In genomic region chr9:135480071-135480941, GRCh38 we compare ENCODE assay signal across 8 cellular contexts. TPM values are rescaled to one million over a fixed set of nuclear protein-coding genes. Genes with fewer than 3 reads are reported as not detected.
DNase-seq lines count a peak whose midpoint lies in the region; ATAC-seq, FAIRE-seq and TF ChIP-seq lines count a peak whose summit lies in the region.

No MANE protein-coding gene starts in this region.

- no peaks in the 10 kb centered on the region for H3K36me3 Mint-ChIP-seq in CD4-positive, alpha-beta T cell (ENCODE audit: low read depth)
- H3K36me3 Mint-ChIP-seq in activated B cell treated with CpG ODN at 0.5 μM for 24 hours (ENCODE audit: low read depth), result peaks cover 5% of the 10 kb centered on the region

- H3K4me1 ChIP-seq in pancreas, result peaks cover 0 to 14% (median 6%) of the 10 kb centered on the region in 3 donors

- H3K4me3 Mint-ChIP-seq in CD4-positive, alpha-beta T cell, result no peak overlapping the region
- H3K4me3 Mint-ChIP-seq in activated B cell treated with CpG ODN at 0.5 μM for 24 hours, result peak overlapping the region; percentile 61

- H3K4me3 ChIP-seq in pancreas, result peak overlapping the region; percentile 77 to 89 (median 80)

- H3K27me3 ChIP-seq in CD4-positive, alpha-beta T cell (ENCODE audit: control insufficient read depth, insufficient read depth, low read length), result peaks cover 46% of the 10 kb centered on the region
- no peaks in the 10 kb centered on the region for H3K27me3 ChIP-seq in pancreas

- POLR2A ChIA-PET in CD4-positive, alpha-beta T cell (lab: Charles Lee), result interaction anchor here (0.6 to 1.4 kb wide), 3 partner anchors 11 to 24 kb away, joined by 3 read pairs; no protein-coding TSS in a partner anchor
- POLR2A ChIA-PET in activated B cell treated with CpG ODN at 0.5 μM for 24 hours (lab: Charles Lee), result no interaction called here

- DNase-seq in CD4-positive, alpha-beta T cell, result no peak
- DNase-seq in activated B cell treated with CpG ODN at 0.5 μM for 24 hours, result peak; percentile 31
- no peak for DNase-seq in Right ventricle myocardium superior
- peak; percentile 25 to 84 (median 48) for DNase-seq in pancreas
- DNase-seq in DMS153 (lab: John Stamatoyannopoulos, UW), result no peak
- no peak for DNase-seq in ureter (ENCODE audit: low spot score)

- no peak for FAIRE-seq in pancreas (lab: Jason Lieb, UNC)

- H3K36me3 ChIP-seq in pancreas, result peaks cover 0 to 18% (median 13%) of the 10 kb centered on the region in 3 donors

- CTCF ChIA-PET in CD4-positive, alpha-beta T cell (lab: Charles Lee), result no interaction called here
- CTCF ChIA-PET in activated B cell treated with CpG ODN at 0.5 μM for 24 hours (lab: Charles Lee), result interaction anchor here (0.7 to 1.0 kb wide), 3 partner anchors 19 to 67 kb away, joined by 3 to 7 read pairs (median 3); partner anchors contain the start of gene MRPS2

- 1% methylated on average over 60 to 76 of the region's 76 CpGs for whole genome bisulfite sequencing in pancreas, 2 donors

- no peak overlapping the region for H3K27ac Mint-ChIP-seq in CD4-positive, alpha-beta T cell
- H3K27ac Mint-ChIP-seq in activated B cell treated with CpG ODN at 0.5 μM for 24 hours, result no peak overlapping the region

- no peaks in the 10 kb centered on the region for H3K9me3 ChIP-seq in CD4-positive, alpha-beta T cell (ENCODE audit: control insufficient read depth, low read length)
- no peaks in the 10 kb centered on the region for H3K9me3 ChIP-seq in pancreas

- intact Hi-C loops in CD4-positive, alpha-beta T cell (cut with DNase I, micrococcal nuclease), result no loop called here
- intact Hi-C loops in activated B cell treated with CpG ODN at 0.5 μM for 24 hours (cut with micrococcal nuclease), result loop anchor here (1.0 kb wide), 1 partner anchor 20 kb away; the partner anchor contains the start of gene MRPS2
- intact Hi-C loops in Right ventricle myocardium superior (cut with DNase I), result no loop called here
- intact Hi-C loops in pancreas (cut with DNase I), result no loop called here

- ATAC-seq in CD4-positive, alpha-beta T cell (ENCODE audit: poor library complexity), result peak; percentile 45
- ATAC-seq in HG02678 (IDR thresholded peaks at IDR 0.05; ENCODE audit: unreplicated experiment), result peak; percentile 38
- peak; percentile 31 for ATAC-seq in activated B cell treated with CpG ODN at 0.5 μM for 24 hours (ENCODE audit: low read depth)
- peak; percentile 76 for ATAC-seq in Right ventricle myocardium superior (ENCODE audit: poor library complexity)
- ATAC-seq in pancreas, result peak; percentile 60 to 76 (median 70)
- ATAC-seq in GM21825 (IDR thresholded peaks at IDR 0.05; ENCODE audit: unreplicated experiment), result no peak

- no peaks in the 10 kb centered on the region for H3K9me3 Mint-ChIP-seq in CD4-positive, alpha-beta T cell
- no peaks in the 10 kb centered on the region for H3K9me3 Mint-ChIP-seq in activated B cell treated with CpG ODN at 0.5 μM for 24 hours

- H3K27ac ChIP-seq in CD4-positive, alpha-beta T cell (ENCODE audit: low read depth, low read length), result no peak overlapping the region
- H3K27ac ChIP-seq in pancreas, result peak overlapping the region; percentile 57 to 71 (median 68)

- no peak for TF ChIP-seq CTCF in CD4-positive, alpha-beta T cell (IDR thresholded peaks at IDR 0.05)
- TF ChIP-seq CTCF in activated B cell treated with CpG ODN at 0.5 μM for 24 hours (IDR thresholded peaks at IDR 0.05), result no peak
- TF ChIP-seq CTCF in pancreas (IDR thresholded peaks at IDR 0.05), result no peak

- H3K27me3 Mint-ChIP-seq in CD4-positive, alpha-beta T cell, result peaks cover 46% of the 10 kb centered on the region
- peaks cover 2% of the 10 kb centered on the region for H3K27me3 Mint-ChIP-seq in activated B cell treated with CpG ODN at 0.5 μM for 24 hours

- peaks cover 19% of the 10 kb centered on the region for H3K4me1 Mint-ChIP-seq in CD4-positive, alpha-beta T cell (ENCODE audit: low read depth)
- H3K4me1 Mint-ChIP-seq in activated B cell treated with CpG ODN at 0.5 μM for 24 hours, result peaks cover 10% of the 10 kb centered on the region

RNA-seq across cellular contexts. Expression of gene PPP1R26, which starts 0.7 kb away (rescaled TPM):
- under 1 TPM; 0.27 to 0.47 TPM for total RNA-seq in CD4-positive, alpha-beta T cell
- total RNA-seq in activated B cell treated with CpG ODN at 0.5 μM for 24 hours (3.1 and 6.7 TPM in 2 replicates), Right ventricle myocardium superior (23.3 TPM), pancreas (10 to 100 TPM in 5 of 6 donors, 1 to 10 TPM in 1; 9.4 to 20.0 (median 12.1) TPM), ureter (25.6 TPM)
- 10 to 100 TPM; 12.9 to 14.9 TPM for polyA plus RNA-seq in pancreas

RNA-seq across cellular contexts. Expression of gene MRPS2, which starts 20.2 kb away (rescaled TPM):
- total RNA-seq in CD4-positive, alpha-beta T cell, result 10 to 100 TPM; 20.8 to 23.2 TPM
- total RNA-seq in activated B cell treated with CpG ODN at 0.5 μM for 24 hours, result 35.1 and 39.7 TPM in 2 replicates
- total RNA-seq in Right ventricle myocardium superior, result 41.7 TPM
- 10 to 100 TPM; 16.0 to 22.4 (median 18.8) TPM for total RNA-seq in pancreas
- 10 to 100 TPM; 30.3 to 34.9 TPM for polyA plus RNA-seq in pancreas
- 34.5 TPM for total RNA-seq in ureter

RNA-seq across cellular contexts. Expression of gene LCN1, which starts 40.9 kb away (rescaled TPM):
- total RNA-seq in CD4-positive, alpha-beta T cell, result not detected
- total RNA-seq in activated B cell treated with CpG ODN at 0.5 μM for 24 hours (not detected in 2 replicates), Right ventricle myocardium superior (not detected), pancreas (not detected), ureter (not detected)
- not detected for polyA plus RNA-seq in pancreas

Comparison
In these comparisons a context has a peak if more than half of its experiments do, and no peak if none do; other contexts are left out.
1. DNase-seq: peak in activated B cell treated with CpG ODN at 0.5 μM for 24 hours (single experiment) and pancreas (6 of 6); none in CD4-positive, alpha-beta T cell (0 of 10), Right ventricle myocardium superior (single experiment), DMS153 (single experiment) and ureter (single experiment).